Comparison of ENCODE assay signal across 32 cellular contexts in genomic region chr22:47055073-47055355, GRCh38.
"Had no signal": no experiment of that assay in that cellular context is flagged by ENCODE, and none has a peak within 500 bp of the region (broad histone marks: within the 10 kb centered on the region; RNA-seq: fewer than 3 reads in every experiment).

No MANE protein-coding gene starts in this region.

- DNase-seq: activated CD4-positive, alpha-beta memory T cell treated with anti-CD3 and anti-CD28 coated beads for 36 hours; activated CD4-positive, alpha-beta T cell treated with anti-CD3 and anti-CD28 coated beads, Interleukin-2, amount 10 ng/mL, durations not matched to agents 24 days and 14 days; activated CD4-positive, CD25-positive, alpha-beta regulatory T cell treated with anti-CD3 and anti-CD28 coated beads, Interleukin-2, amount 50 U/mL, for 72 hours; activated CD8-positive, alpha-beta memory T cell treated with anti-CD3 and anti-CD28 coated beads, Interleukin-2, amount 50 U/mL, for 48 hours; activated gamma-delta T cell; activated T-cell treated with anti-CD3 and anti-CD28 coated beads, Interleukin-2, amount 50 U/mL, for 24 hours; colonic mucosa; effector CD8-positive, alpha-beta T cell; glutamatergic neuron; islet precursor cell; left cardiac atrium; mammary epithelial cell; naive B cell; nephron progenitor cell; retina; small intestine; stimulated activated CD4-positive, alpha-beta T cell treated with anti-CD3 and anti-CD28 coated beads, Interleukin-1b, Interleukin-23, amount 100 ng/mL, for 48 hours; stimulated activated CD4-positive, alpha-beta T cell treated with anti-CD3 and anti-CD28 coated beads, Interleukin-4, amount 100 ng/mL, for 4 hours; stimulated activated CD8-positive, alpha-beta memory T cell treated with anti-CD3 and anti-CD28 coated beads, Interleukin-4, amount 100 ng/mL, for 48 hours; stomach; thyroid gland; WERI-Rb-1 had no signal

- H3K27me3 Mint-ChIP-seq: activated CD4-positive, alpha-beta memory T cell treated with anti-CD3 and anti-CD28 coated beads for 36 hours; activated CD4-positive, alpha-beta T cell treated with anti-CD3 and anti-CD28 coated beads, Interleukin-2, amount 10 ng/mL, durations not matched to agents 24 days and 14 days; activated naive CD4-positive, alpha-beta T cell treated with anti-CD3 and anti-CD28 coated beads, Interleukin-2, amount 50 U/mL, for 24 hours; activated T-cell treated with anti-CD3 and anti-CD28 coated beads, Interleukin-2, amount 50 U/mL, for 24 hours; naive B cell; stimulated activated memory B cell treated with anti-CD40 and anti-IgM and Interleukin-4, amounts not matched to agents 10 μg/mL and 1 μg/mL and 100 μg/mL, for 72 hours had no signal

- H3K36me3 ChIP-seq: colonic mucosa, pancreas, prostate gland, thyroid gland, WERI-Rb-1 had no signal

- H3K27ac Mint-ChIP-seq: activated CD4-positive, alpha-beta memory T cell treated with anti-CD3 and anti-CD28 coated beads for 36 hours; activated CD4-positive, alpha-beta T cell treated with anti-CD3 and anti-CD28 coated beads, Interleukin-2, amount 10 ng/mL, durations not matched to agents 24 days and 14 days; activated naive CD4-positive, alpha-beta T cell treated with anti-CD3 and anti-CD28 coated beads, Interleukin-2, amount 50 U/mL, for 24 hours; activated T-cell treated with anti-CD3 and anti-CD28 coated beads, Interleukin-2, amount 50 U/mL, for 24 hours; mesothelial cell of epicardium; stimulated activated memory B cell treated with anti-CD40 and anti-IgM and Interleukin-4, amounts not matched to agents 10 μg/mL and 1 μg/mL and 100 μg/mL, for 72 hours had no signal

- H3K27me3 ChIP-seq: colonic mucosa, hepatocyte, pancreas, stomach, thyroid gland had no signal

- H3K4me3 Mint-ChIP-seq: activated CD4-positive, alpha-beta memory T cell treated with anti-CD3 and anti-CD28 coated beads for 36 hours; activated CD4-positive, alpha-beta T cell treated with anti-CD3 and anti-CD28 coated beads, Interleukin-2, amount 10 ng/mL, durations not matched to agents 24 days and 14 days; activated naive CD4-positive, alpha-beta T cell treated with anti-CD3 and anti-CD28 coated beads, Interleukin-2, amount 50 U/mL, for 24 hours; activated T-cell treated with anti-CD3 and anti-CD28 coated beads, Interleukin-2, amount 50 U/mL, for 24 hours; mesothelial cell of epicardium; nephron progenitor cell; stimulated activated memory B cell treated with anti-CD40 and anti-IgM and Interleukin-4, amounts not matched to agents 10 μg/mL and 1 μg/mL and 100 μg/mL, for 72 hours had no signal

- H3K4me1 ChIP-seq: colonic mucosa, pancreas, prostate gland, stomach had no signal

- H3K79me2 ChIP-seq: hepatocyte had no signal

- H3K4me3 ChIP-seq: colonic mucosa, hepatocyte, pancreas, prostate gland, stomach, thyroid gland had no signal

- H2AFZ ChIP-seq: hepatocyte had no signal

- H3K27ac ChIP-seq: colonic mucosa, hepatocyte, pancreas, prostate gland, stomach, thyroid gland, WERI-Rb-1 had no signal

- H3K36me3 Mint-ChIP-seq: activated naive CD4-positive, alpha-beta T cell treated with anti-CD3 and anti-CD28 coated beads, Interleukin-2, amount 50 U/mL, for 24 hours had no signal

- H3K9me3 Mint-ChIP-seq: activated CD4-positive, alpha-beta memory T cell treated with anti-CD3 and anti-CD28 coated beads for 36 hours; activated CD4-positive, alpha-beta T cell treated with anti-CD3 and anti-CD28 coated beads, Interleukin-2, amount 10 ng/mL, durations not matched to agents 24 days and 14 days; activated naive CD4-positive, alpha-beta T cell treated with anti-CD3 and anti-CD28 coated beads, Interleukin-2, amount 50 U/mL, for 24 hours; activated T-cell treated with anti-CD3 and anti-CD28 coated beads, Interleukin-2, amount 50 U/mL, for 24 hours; mesothelial cell of epicardium; naive B cell; nephron progenitor cell; stimulated activated memory B cell treated with anti-CD40 and anti-IgM and Interleukin-4, amounts not matched to agents 10 μg/mL and 1 μg/mL and 100 μg/mL, for 72 hours had no signal

- FAIRE-seq: frontal cortex, pancreas, small intestine, TTC549 had no signal

- H3K4me2 ChIP-seq: hepatocyte had no signal

- ATAC-seq: left cardiac atrium; left ventricle myocardium superior; pancreas; sciatic nerve; stimulated activated memory B cell treated with anti-CD40 and anti-IgM and Interleukin-4, amounts not matched to agents 10 μg/mL and 1 μg/mL and 100 μg/mL, for 72 hours had no signal

- H3K9me3 ChIP-seq: colonic mucosa, pancreas, prostate gland, stomach, thyroid gland had no signal

- H3K4me1 Mint-ChIP-seq: activated naive CD4-positive, alpha-beta T cell treated with anti-CD3 and anti-CD28 coated beads, Interleukin-2, amount 50 U/mL, for 24 hours had no signal
